In genomic region chr3:49701388-49702077, GRCh38 we compare ENCODE assay signal across 10 cellular contexts.
DNase-seq lines count a peak whose midpoint lies in the region; TF ChIP-seq lines count a peak whose summit lies in the region.
"Had no signal": no experiment of that assay in that cellular context is flagged by ENCODE, and none has a peak within 500 bp of the region (broad histone marks: within the 10 kb centered on the region; RNA-seq: fewer than 3 reads in every experiment).

No MANE protein-coding gene starts in this region.

- TF ChIP-seq CTCF in epithelial cell of esophagus (IDR thresholded peaks at IDR 0.05; ENCODE audit: insufficient read depth, low read depth, low read length, missing control alignments): peak; percentile 53

- in situ Hi-C loops in ACHN (cut with HindIII; ENCODE audit: low pct_ligation_motif_present, low pct_unique_long_range_greater_than_20kb, low sequenced_read_pairs): no loop called here

- CTCF ChIA-PET in HEK293T (lab: Yijun Ruan, JAX): interaction anchor here (0.6 to 1.8 kb wide), 7 partner anchors 22 to 416 kb away, joined by 3 to 8 read pairs (median 4); partner anchors contain the start of gene GMPPB

- DNase-seq in ACHN (peak; percentile 31), HEK293T (ENCODE audit: extremely low spot score) (peak; percentile 35), epithelial cell of esophagus (ENCODE audit: low read depth) (peak; percentile 21), NCI-H187 (lab: John Stamatoyannopoulos, UW) (no peak), foreskin melanocyte (no peak), UCSD-AML1 (lab: John Stamatoyannopoulos, UW; ENCODE audit: unreplicated experiment) (no peak)
- DNase-seq: activated CD4-positive, CD25-positive, alpha-beta regulatory T cell; DMS79; natural killer cell; NCI-H1092 treated with DMSO at 0.1 percent for 48 hours had no signal

- POLR2A ChIA-PET in HEK293T (lab: Yijun Ruan, JAX): interaction anchor here (1.5 kb wide), 1 partner anchor 162 kb away, joined by 5 read pairs; no protein-coding TSS in a partner anchor

- H3K4me3 ChIP-seq in epithelial cell of esophagus (ENCODE audit: low read length): no peak overlapping the region

TF ChIP-seq in HEK293T, 16 proteins besides CTCF, POLR2A, EP300 and RAD21:
- TF ChIP-seq CTBP1 (IDR thresholded peaks at IDR 0.05; ENCODE audit: borderline replicate concordance) (no peak), LEF1 (IDR thresholded peaks at IDR 0.05; ENCODE audit: borderline replicate concordance) (no peak), BHLHE40 (IDR thresholded peaks at IDR 0.05; ENCODE audit: borderline replicate concordance) (no peak), FOXM1 (IDR thresholded peaks at IDR 0.05; ENCODE audit: borderline replicate concordance) (no peak), L3MBTL2 (conservative IDR thresholded peaks at IDR 0.05) (no peak), ZNF384 (IDR thresholded peaks at IDR 0.05) (no peak), FOXA1 (IDR thresholded peaks at IDR 0.05) (no peak), SP1 (IDR thresholded peaks at IDR 0.05) (no peak), NFRKB (IDR thresholded peaks at IDR 0.05) (no peak), SUZ12 (IDR thresholded peaks at IDR 0.05) (no peak), ELF4 (IDR thresholded peaks at IDR 0.05) (no peak), TARDBP (IDR thresholded peaks at IDR 0.05) (no peak), PKNOX1 (IDR thresholded peaks at IDR 0.05) (no peak), HDGF (IDR thresholded peaks at IDR 0.05; ENCODE audit: borderline replicate concordance) (no peak), ARNT (IDR thresholded peaks at IDR 0.05) (no peak), FOXK2 (IDR thresholded peaks at IDR 0.05) (no peak)
TF ChIP-seq in HEK293T: peak in this region for 0.

Comparison
In these comparisons a context has a peak if more than half of its experiments do, and no peak if none do; other contexts are left out.
1. DNase-seq: peak in ACHN (single experiment), HEK293T (single experiment) and epithelial cell of esophagus (single experiment); none in NCI-H187 (0 of 2), foreskin melanocyte (single experiment) and UCSD-AML1 (single experiment).